ENCODE assay signal across 1 cellular context in the genomic region with DNA sequence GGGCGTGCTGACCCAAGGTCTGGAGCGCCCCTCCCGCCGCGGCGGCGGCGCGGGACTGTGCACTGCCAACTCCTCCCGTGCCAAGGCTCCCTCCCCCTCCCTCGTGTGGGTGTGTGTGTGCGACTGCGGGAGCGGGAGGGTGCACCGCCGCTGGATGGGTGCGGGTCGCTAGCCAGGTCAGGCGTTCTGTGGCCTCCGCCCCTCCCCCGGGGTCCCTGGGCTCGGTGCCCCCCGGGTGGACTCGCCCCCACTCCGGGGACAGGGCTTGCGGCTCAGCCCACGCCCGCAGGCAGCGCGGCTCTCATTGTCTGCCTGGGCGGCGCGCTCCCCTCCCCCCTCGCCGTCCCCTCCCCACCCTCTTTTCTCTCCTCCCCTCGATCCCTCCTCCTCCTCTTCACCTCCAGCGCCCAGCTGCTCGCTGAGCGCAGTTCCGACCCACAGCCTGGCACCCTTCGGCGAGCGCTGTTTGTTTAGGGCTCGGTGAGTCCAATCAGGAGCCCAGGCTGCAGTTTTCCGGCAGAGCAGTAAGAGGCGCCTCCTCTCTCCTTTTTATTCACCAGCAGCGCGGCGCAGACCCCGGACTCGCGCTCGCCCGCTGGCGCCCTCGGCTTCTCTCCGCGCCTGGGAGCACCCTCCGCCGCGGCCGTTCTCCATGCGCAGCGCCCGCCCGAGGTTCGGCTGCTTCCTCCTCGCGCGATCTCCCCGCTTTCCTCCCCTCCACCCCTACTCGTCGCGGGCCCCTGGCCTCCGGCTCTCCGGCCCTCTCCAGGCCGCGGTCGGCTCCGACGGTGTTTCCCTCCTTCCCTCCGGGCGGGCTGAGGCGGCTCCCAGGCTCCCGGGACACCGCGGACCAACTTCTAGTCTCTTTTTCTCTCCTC.
TF ChIP-seq lines count a peak whose summit lies in the region.

Gene GATA6, plus strand, starts transcription at position 579 of the 878 bp plus-strand sequence. CDS start 1,556 bp downstream, outside the sequence.

TF ChIP-seq in HepG2, 621 proteins besides CTCF, POLR2A, EP300 and RAD21 (continued from another document and continues in another):
- TF ChIP-seq MTA3 (CRISPR knock-in tag; IDR thresholded peaks at IDR 0.05) (no peak), KMT2A (CRISPR knock-in tag; IDR thresholded peaks at IDR 0.05) (peak; percentile 38; the same call in 1 of the 2 replicates), FOXA1 (IDR thresholded peaks at IDR 0.05) (no peak), FOXA1 (CRISPR knock-in tag; IDR thresholded peaks at IDR 0.05) (peak; percentile 77), SNAI1 (CRISPR knock-in tag; IDR thresholded peaks at IDR 0.05; ENCODE audit: borderline replicate concordance) (0 out of 2 replicates have a peak, but pooled peaks have one; percentile 26), POLR2AphosphoS5 (IDR thresholded peaks at IDR 0.05; ENCODE audit: low read depth, low read length) (peak; percentile 36; the same call in 1 of the 2 replicates), TAF1 (CRISPR knock-in tag; IDR thresholded peaks at IDR 0.05) (peak; percentile 76), SALL2 (CRISPR knock-in tag; IDR thresholded peaks at IDR 0.05) (peak; percentile 46; the same call in 1 of the 2 replicates), TGIF2 (CRISPR knock-in tag; IDR thresholded peaks at IDR 0.05) (peak; percentile 32; the same call in 1 of the 2 replicates), SPEN (CRISPR knock-in tag; IDR thresholded peaks at IDR 0.05; ENCODE audit: low read depth) (no peak), ZNF253 (CRISPR knock-in tag; IDR thresholded peaks at IDR 0.05; ENCODE audit: borderline replicate concordance) (peak; percentile 61; the same call in 1 of the 2 replicates), POLR2G (IDR thresholded peaks at IDR 0.05; ENCODE audit: low read depth, low read length) (peak; percentile 89), ZMYM4 (CRISPR knock-in tag; IDR thresholded peaks at IDR 0.05) (peak; percentile 29; the same call in 1 of the 2 replicates), ZNF687 (CRISPR knock-in tag; IDR thresholded peaks at IDR 0.05) (peak; percentile 76), NCOA2 (CRISPR knock-in tag; IDR thresholded peaks at IDR 0.05) (no peak), RORA (CRISPR knock-in tag; IDR thresholded peaks at IDR 0.05) (no peak), ZBED4 (CRISPR knock-in tag; IDR thresholded peaks at IDR 0.05; ENCODE audit: borderline replicate concordance) (peak; percentile 86), HNRNPL (IDR thresholded peaks at IDR 0.05; ENCODE audit: low read depth, low read length) (peak; percentile 84), SOX6 (IDR thresholded peaks at IDR 0.05) (no peak), SOX6 (CRISPR knock-in tag; IDR thresholded peaks at IDR 0.05) (peak; percentile 62), MTF2 (CRISPR knock-in tag; IDR thresholded peaks at IDR 0.05; ENCODE audit: borderline replicate concordance) (0 out of 2 replicates have a peak, but pooled peaks have one; percentile 74), RBM22 (optimal IDR thresholded peaks at IDR 0.05; ENCODE audit: low read length) (no peak), ZNF564 (CRISPR knock-in tag; IDR thresholded peaks at IDR 0.05) (peak; percentile 84), FOXA3 (CRISPR knock-in tag; IDR thresholded peaks at IDR 0.05) (0 out of 2 replicates have a peak, but pooled peaks have one; percentile 7), ZFAT (CRISPR knock-in tag; conservative IDR thresholded peaks at IDR 0.05) (no peak), ZNF747 (CRISPR knock-in tag; IDR thresholded peaks at IDR 0.05; ENCODE audit: borderline replicate concordance) (no peak), PHF21A (CRISPR knock-in tag; IDR thresholded peaks at IDR 0.05) (0 out of 2 replicates have a peak, but pooled peaks have one; percentile 19), HOXA3 (CRISPR knock-in tag; IDR thresholded peaks at IDR 0.05) (peak; percentile 23; the same call in 1 of the 2 replicates), NFAT5 (CRISPR knock-in tag; IDR thresholded peaks at IDR 0.05) (no peak), PITX1 (CRISPR knock-in tag; IDR thresholded peaks at IDR 0.05) (no peak), ZNF562 (CRISPR knock-in tag; IDR thresholded peaks at IDR 0.05; ENCODE audit: borderline replicate concordance) (0 out of 2 replicates have a peak, but pooled peaks have one; percentile 17), ZNF749 (CRISPR knock-in tag; IDR thresholded peaks at IDR 0.05; ENCODE audit: borderline replicate concordance) (peak; percentile 61; the same call in 1 of the 2 replicates)
- TF ChIP-seq, protein P1, sequence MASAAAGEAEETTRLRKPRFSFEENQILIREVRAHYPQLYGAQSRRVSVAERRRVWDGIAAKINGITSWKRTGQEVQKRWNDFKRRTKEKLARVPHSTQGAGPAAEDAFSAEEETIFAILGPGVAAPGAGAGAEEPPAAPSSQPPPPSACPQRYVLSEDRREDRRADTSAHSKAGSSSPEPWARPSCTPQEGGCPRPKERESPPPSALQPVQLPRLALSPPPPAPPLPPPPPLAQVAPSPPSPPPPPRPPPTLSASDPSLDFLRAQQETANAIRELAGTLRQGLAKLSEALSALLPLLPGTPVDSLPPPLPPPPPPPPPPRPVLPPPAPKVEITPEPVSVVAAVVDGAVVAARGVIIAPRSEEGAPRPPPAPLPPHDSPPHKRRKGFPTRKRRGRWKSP (CRISPR knock-in tag; IDR thresholded peaks at IDR 0.05), result peak; percentile 96
- TF ChIP-seq, protein P2, sequence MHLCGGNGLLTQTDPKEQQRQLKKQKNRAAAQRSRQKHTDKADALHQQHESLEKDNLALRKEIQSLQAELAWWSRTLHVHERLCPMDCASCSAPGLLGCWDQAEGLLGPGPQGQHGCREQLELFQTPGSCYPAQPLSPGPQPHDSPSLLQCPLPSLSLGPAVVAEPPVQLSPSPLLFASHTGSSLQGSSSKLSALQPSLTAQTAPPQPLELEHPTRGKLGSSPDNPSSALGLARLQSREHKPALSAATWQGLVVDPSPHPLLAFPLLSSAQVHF (CRISPR knock-in tag; IDR thresholded peaks at IDR 0.05), result 0 out of 2 replicates have a peak, but pooled peaks have one; percentile 48
- TF ChIP-seq, protein P3, sequence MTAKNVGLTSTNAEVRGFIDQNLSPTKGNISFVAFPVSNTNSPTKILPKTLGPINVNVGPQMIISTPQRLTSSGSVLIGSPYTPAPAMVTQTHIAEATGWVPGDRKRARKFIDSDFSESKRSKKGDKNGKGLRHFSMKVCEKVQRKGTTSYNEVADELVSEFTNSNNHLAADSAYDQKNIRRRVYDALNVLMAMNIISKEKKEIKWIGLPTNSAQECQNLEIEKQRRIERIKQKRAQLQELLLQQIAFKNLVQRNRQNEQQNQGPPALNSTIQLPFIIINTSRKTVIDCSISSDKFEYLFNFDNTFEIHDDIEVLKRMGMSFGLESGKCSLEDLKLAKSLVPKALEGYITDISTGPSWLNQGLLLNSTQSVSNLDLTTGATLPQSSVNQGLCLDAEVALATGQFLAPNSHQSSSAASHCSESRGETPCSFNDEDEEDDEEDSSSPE (CRISPR knock-in tag; IDR thresholded peaks at IDR 0.05), result peak; percentile 51
- TF ChIP-seq, protein P4, sequence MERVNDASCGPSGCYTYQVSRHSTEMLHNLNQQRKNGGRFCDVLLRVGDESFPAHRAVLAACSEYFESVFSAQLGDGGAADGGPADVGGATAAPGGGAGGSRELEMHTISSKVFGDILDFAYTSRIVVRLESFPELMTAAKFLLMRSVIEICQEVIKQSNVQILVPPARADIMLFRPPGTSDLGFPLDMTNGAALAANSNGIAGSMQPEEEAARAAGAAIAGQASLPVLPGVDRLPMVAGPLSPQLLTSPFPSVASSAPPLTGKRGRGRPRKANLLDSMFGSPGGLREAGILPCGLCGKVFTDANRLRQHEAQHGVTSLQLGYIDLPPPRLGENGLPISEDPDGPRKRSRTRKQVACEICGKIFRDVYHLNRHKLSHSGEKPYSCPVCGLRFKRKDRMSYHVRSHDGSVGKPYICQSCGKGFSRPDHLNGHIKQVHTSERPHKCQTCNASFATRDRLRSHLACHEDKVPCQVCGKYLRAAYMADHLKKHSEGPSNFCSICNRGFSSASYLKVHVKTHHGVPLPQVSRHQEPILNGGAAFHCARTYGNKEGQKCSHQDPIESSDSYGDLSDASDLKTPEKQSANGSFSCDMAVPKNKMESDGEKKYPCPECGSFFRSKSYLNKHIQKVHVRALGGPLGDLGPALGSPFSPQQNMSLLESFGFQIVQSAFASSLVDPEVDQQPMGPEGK (CRISPR knock-in tag; IDR thresholded peaks at IDR 0.05), result peak; percentile 49; the same call in 1 of the 2 replicates
